In genomic region chr15:64161688-64162477, GRCh38 we compare ENCODE assay signal across 9 cellular contexts. TPM values are rescaled to one million over a fixed set of nuclear protein-coding genes. Genes with fewer than 3 reads are reported as not detected.
DNase-seq lines count a peak whose midpoint lies in the region; ATAC-seq, FAIRE-seq and TF ChIP-seq lines count a peak whose summit lies in the region.
"Had no signal": no experiment of that assay in that cellular context is flagged by ENCODE, and none has a peak within 500 bp of the region (broad histone marks: within the 10 kb centered on the region; RNA-seq: fewer than 3 reads in every experiment).

No MANE protein-coding gene starts in this region.

- H3K4me3 ChIP-seq in Peyer's patch = peak overlapping the region; percentile 62 to 85 (median 79)
- peak overlapping the region; percentile 72 to 94 (median 82) for H3K4me3 ChIP-seq in pancreas

- FAIRE-seq in pancreas (lab: Jason Lieb, UNC) (no peak), GM12892 (lab: Jason Lieb, UNC) (no peak)
- FAIRE-seq: endometrium had no signal

- ATAC-seq in pancreas (no peak), HG02571 (IDR thresholded peaks at IDR 0.05; ENCODE audit: unreplicated experiment) (no peak)

- DNase-seq in ELR (ENCODE audit: low read depth) (peak; percentile 13), Peyer's patch (no peak), erythroblast (lab: John Stamatoyannopoulos, UW) (peak; percentile 24 to 35), pancreas (no peak), glomerular visceral epithelial cell (ENCODE audit: extremely low spot score) (no peak), NCI-H2081 (lab: John Stamatoyannopoulos, UW) (no peak), GM12892 (ENCODE audit: insufficient read length) (no peak)

- H3K27me3 ChIP-seq in Peyer's patch (no peaks in the 10 kb centered on the region), pancreas (no peaks in the 10 kb centered on the region)

- WGBS in pancreas, 2 donors = 21 to 27% methylated on average over 12 of the region's 12 CpGs

- H3K36me3 ChIP-seq in Peyer's patch = peaks cover 0 to 47% (median 7%) of the 10 kb centered on the region in 3 donors
- peaks cover 3 to 32% (median 32%) of the 10 kb centered on the region in 3 donors for H3K36me3 ChIP-seq in pancreas

- TF ChIP-seq CTCF in Peyer's patch (IDR thresholded peaks at IDR 0.05) (no peak), pancreas (IDR thresholded peaks at IDR 0.05) (no peak)

- peaks cover 0 to 29% (median 13%) of the 10 kb centered on the region in 4 donors for H3K4me1 ChIP-seq in Peyer's patch
- H3K4me1 ChIP-seq in pancreas = peaks cover 19 to 40% (median 31%) of the 10 kb centered on the region in 3 donors

- H3K27ac ChIP-seq in Peyer's patch (peak overlapping the region; percentile 78 to 90 (median 84)), pancreas (peak overlapping the region; percentile 78 to 89 (median 82))

- no peaks in the 10 kb centered on the region for H3K9me3 ChIP-seq in Peyer's patch
- H3K9me3 ChIP-seq in pancreas = no peaks in the 10 kb centered on the region

- no peak for TF ChIP-seq POLR2A in Peyer's patch (IDR thresholded peaks at IDR 0.05)
- TF ChIP-seq POLR2A in erythroblast (IDR thresholded peaks at IDR 0.05; ENCODE audit: low read length) = no peak
- TF ChIP-seq POLR2A in GM12892 (IDR thresholded peaks at IDR 0.05; ENCODE audit: low read depth, low read length) = no peak

- intact Hi-C loops in pancreas (cut with DNase I) = no loop called here

RNA-seq across cellular contexts. Expression of gene PPIB, which starts 0.9 kb away (rescaled TPM):
- total RNA-seq in Peyer's patch (100 to 1,000 TPM; 120 to 244 (median 200) TPM), pancreas (100 to 1,000 TPM; 230 to 367 (median 349) TPM)
- 100 to 1,000 TPM; 432 to 576 TPM for polyA plus RNA-seq in pancreas
- polyA plus RNA-seq in GM12892 (2012; ENCODE audit: missing spikeins) = 312 TPM

RNA-seq across cellular contexts. Expression of gene SNX22, which starts 10.4 kb away (rescaled TPM):
- total RNA-seq in Peyer's patch (10 to 100 TPM in 1 of 4 donors, under 1 TPM in 2, not detected in 1; 0.38 to 13.2 (median 0.40) TPM), pancreas (1 to 10 TPM in 3 of 6 donors, under 1 TPM in 3; 0.51 to 3.5 (median 1.0) TPM)
- polyA plus RNA-seq in pancreas = 1 to 10 TPM; 1.4 to 4.0 TPM
- polyA plus RNA-seq in GM12892 (2012; ENCODE audit: missing spikeins) = 16.1 TPM

Comparison
In these comparisons a context has a peak if more than half of its experiments do, and no peak if none do; other contexts are left out.
1. DNase-seq: peak in ELR (single experiment) and erythroblast (2 of 2); none in Peyer's patch (0 of 3), pancreas (0 of 6), glomerular visceral epithelial cell (single experiment), NCI-H2081 (0 of 2) and GM12892 (single experiment).